In genomic region chr20:30815027-30815576, GRCh38 we compare ENCODE assay signal across 7 cellular contexts.
DNase-seq lines count a peak whose midpoint lies in the region; ATAC-seq, FAIRE-seq and TF ChIP-seq lines count a peak whose summit lies in the region.
"Not testable (repeated sequence)": the region's sequence is repeated elsewhere in the genome, so short reads cannot be mapped to it uniquely, and the experiment has no call there.

No MANE protein-coding gene starts in this region.

- not testable (repeated sequence) for H3K4me1 ChIP-seq in kidney (ENCODE audit: control insufficient read depth in 1 of 2, insufficient read depth in 1 of 2, low read depth in 1 of 2, low read length in 2 of 2); naive thymus-derived CD4-positive, alpha-beta T cell (ENCODE audit: control insufficient read depth in 2 of 2, insufficient read depth in 2 of 2, low read length in 2 of 2); spleen

- not testable (repeated sequence) for H3K4me3 Mint-ChIP-seq in naive thymus-derived CD4-positive, alpha-beta T cell

- not testable (repeated sequence) for TF ChIP-seq CTCF in GM13977 (IDR thresholded peaks at IDR 0.05; ENCODE audit: extremely low read depth, insufficient read depth, missing control alignments); kidney (IDR thresholded peaks at IDR 0.05; ENCODE audit: borderline replicate concordance, extremely low read depth, insufficient read depth); spleen (IDR thresholded peaks at IDR 0.05 in 8 of 11, conservative IDR thresholded peaks at IDR 0.05 in 3 of 11)

- not testable (repeated sequence) for H3K9ac ChIP-seq in kidney (ENCODE audit: low read length in 2 of 2)

- not testable (repeated sequence) for FAIRE-seq in kidney (lab: Jason Lieb, UNC)

- peaks cover 0 to 14% (median 7%) of the 10 kb centered on the region in 5 donors for H3K36me3 Mint-ChIP-seq in naive thymus-derived CD4-positive, alpha-beta T cell

- CTCF ChIA-PET in naive thymus-derived CD4-positive, alpha-beta T cell (lab: Charles Lee): not testable (repeated sequence)

- H3K9me3 ChIP-seq in kidney (ENCODE audit: control insufficient read depth in 1 of 2, low read length in 2 of 2) (peaks cover 0 to 11% of the 10 kb centered on the region in 2 donors), spleen (peaks cover 0 to 74% (median 37%) of the 10 kb centered on the region in 8 donors)
- peaks cover 0 to 19% (median 0%) of the 10 kb centered on the region in 3 experiments for H3K9me3 ChIP-seq in naive thymus-derived CD4-positive, alpha-beta T cell (ENCODE audit: control insufficient read depth in 2 of 3, low read length in 3 of 3)

- H3K4me1 Mint-ChIP-seq in naive thymus-derived CD4-positive, alpha-beta T cell: not testable (repeated sequence)

- TF ChIP-seq POLR2A in spleen (IDR thresholded peaks at IDR 0.05): not testable (repeated sequence)

- not testable (repeated sequence) for H3K27ac Mint-ChIP-seq in naive thymus-derived CD4-positive, alpha-beta T cell

- DNase-seq in GM13977 (ENCODE audit: low spot score) (peak; percentile 40), SK-N-DZ (ENCODE audit: low spot score) (peak; percentile 41), Right ventricle myocardium superior (peak; percentile 45), kidney (peak; percentile 87), spleen (peak; percentile 81)
- DNase-seq in activated effector memory CD4-positive, alpha-beta T cell treated with anti-CD3 and anti-CD28 coated beads, Interleukin-2, amount 50 U/mL, for 16 hours: peak; percentile 67
- DNase-seq in naive thymus-derived CD4-positive, alpha-beta T cell: not testable (repeated sequence)

- not testable (repeated sequence) for ATAC-seq in Right ventricle myocardium superior (ENCODE audit: poor library complexity)
- ATAC-seq in naive thymus-derived CD4-positive, alpha-beta T cell: peak; percentile 20

- H3K27me3 Mint-ChIP-seq in naive thymus-derived CD4-positive, alpha-beta T cell: peaks cover 4 to 16% (median 8%) of the 10 kb centered on the region in 5 donors

- H3K4me3 ChIP-seq in kidney (ENCODE audit: low read length in 2 of 2); naive thymus-derived CD4-positive, alpha-beta T cell (ENCODE audit: low read length); spleen: not testable (repeated sequence)

- POLR2A ChIA-PET in naive thymus-derived CD4-positive, alpha-beta T cell (lab: Charles Lee): not testable (repeated sequence)

- H3K27ac ChIP-seq in kidney (ENCODE audit: low read depth in 2 of 2, low read length in 2 of 2); naive thymus-derived CD4-positive, alpha-beta T cell (ENCODE audit: low read depth, low read length); spleen: not testable (repeated sequence)

- not testable (repeated sequence) for H3K27me3 ChIP-seq in naive thymus-derived CD4-positive, alpha-beta T cell (ENCODE audit: control insufficient read depth in 2 of 2, insufficient read depth in 2 of 2, low read length in 2 of 2)
- peaks cover 0 to 48% (median 0%) of the 10 kb centered on the region in 7 donors for H3K27me3 ChIP-seq in spleen (replicated peaks in 1 of 7)

- H3K9me3 Mint-ChIP-seq in naive thymus-derived CD4-positive, alpha-beta T cell: peaks cover 7 to 19% (median 15%) of the 10 kb centered on the region in 11 donors

- intact Hi-C loops in Right ventricle myocardium superior (cut with DNase I); kidney (cut with DNase I); naive thymus-derived CD4-positive, alpha-beta T cell (cut with micrococcal nuclease); spleen (cut with DNase I; ENCODE audit: low total_unique reads): not testable (repeated sequence)

- WGBS in spleen, 5 donors: 61 to 77% (median 73%) methylated on average over 13 of the region's 13 CpGs

- H3K36me3 ChIP-seq in kidney (ENCODE audit: control insufficient read depth in 1 of 2, insufficient read depth in 2 of 2, low read length in 2 of 2); naive thymus-derived CD4-positive, alpha-beta T cell (ENCODE audit: control insufficient read depth in 2 of 3, insufficient read depth in 3 of 3, low read length in 3 of 3); spleen: not testable (repeated sequence)

- in situ Hi-C loops in GM13977 (cut with MboI; ENCODE audit: low pct_unique_long_range_greater_than_20kb, low sequenced_read_pairs, unreplicated experiment): not testable (repeated sequence)
